ENCODE assay signal across 21 cellular contexts in genomic region chr2:25112113-25112512, GRCh38. TPM values are rescaled to one million over a fixed set of nuclear protein-coding genes. Genes with fewer than 3 reads are reported as not detected.
DNase-seq lines count a peak whose midpoint lies in the region; TF ChIP-seq lines count a peak whose summit lies in the region.
"Had no signal": no experiment of that assay in that cellular context is flagged by ENCODE, and none has a peak within 500 bp of the region (broad histone marks: within the 10 kb centered on the region; RNA-seq: fewer than 3 reads in every experiment).

No MANE protein-coding gene starts in this region.

- no peak for TF ChIP-seq CTCF in neural crest cell (conservative IDR thresholded peaks at IDR 0.05)

- H3K27me3 ChIP-seq in BLaER1, result no peaks in the 10 kb centered on the region
- no peaks in the 10 kb centered on the region for H3K27me3 ChIP-seq in MG63

- no peaks in the 10 kb centered on the region for H3K36me3 ChIP-seq in BLaER1
- no peaks in the 10 kb centered on the region for H3K36me3 ChIP-seq in MG63
- H3K36me3 ChIP-seq: SJSA1 had no signal

- H3K4me3 ChIP-seq in BLaER1 (no peak overlapping the region), MG63 (no peak overlapping the region)
- H3K4me3 ChIP-seq: SJSA1 had no signal

- H3K27me3 Mint-ChIP-seq in neural crest cell (ENCODE audit: low read depth), result no peaks in the 10 kb centered on the region

- H3K4me1 ChIP-seq in BLaER1, result peaks cover 38% of the 10 kb centered on the region
- H3K4me1 ChIP-seq: SJSA1 had no signal

- peak overlapping the region; percentile 63 for H3K4me2 ChIP-seq in BLaER1

- H3K27ac Mint-ChIP-seq in neural crest cell (ENCODE audit: unreplicated experiment), result peak overlapping the region; percentile 71

- H3K9me3 ChIP-seq in BLaER1 (no peaks in the 10 kb centered on the region), MG63 (no peaks in the 10 kb centered on the region)
- H3K9me3 ChIP-seq: SJSA1 had no signal

- no peaks in the 10 kb centered on the region for H3K9me3 Mint-ChIP-seq in neural crest cell

- DNase-seq in NCI-H82 (lab: John Stamatoyannopoulos, UW), result peak; percentile 15
- DNase-seq in NCI-H82 treated with DMSO at 0.1 percent for 48 hours (lab: John Stamatoyannopoulos, UW; ENCODE audit: unreplicated experiment), result no peak
- peak; percentile 23 for DNase-seq in MG63
- no peak for DNase-seq in neural crest cell (ENCODE audit: low read depth, low spot score)
- no peak for DNase-seq in stimulated activated CD4-positive, alpha-beta T cell treated with anti-CD3 and anti-CD28 coated beads, Interleukin-4, amount 100 ng/mL, for 24 hours
- DNase-seq in DMS153 treated with DMSO at 0.1 percent for 48 hours (lab: John Stamatoyannopoulos, UW; ENCODE audit: unreplicated experiment), result no peak
- no peak for DNase-seq in activated CD4-positive, CD25-positive, alpha-beta regulatory T cell treated with anti-CD3 and anti-CD28 coated beads, Interleukin-2, amount 50 U/mL, for 72 hours
- DNase-seq: DMS79, H7, KG1, NCI-H1105 treated with DMSO at 0.1 percent for 48 hours, NCI-H2081, NCI-H2171 treated with DMSO at 0.1 percent for 48 hours, NCI-H524 treated with DMSO at 0.1 percent for 48 hours, OCI-M1, SW 1271 had no signal

- H3K36me3 Mint-ChIP-seq in neural crest cell (ENCODE audit: low read depth), result peaks cover 10% of the 10 kb centered on the region

- H4K20me1 ChIP-seq in BLaER1, result no peaks in the 10 kb centered on the region

- H3K27ac ChIP-seq in BLaER1, result no peak overlapping the region
- H3K27ac ChIP-seq: 22Rv1, HL-60, SJSA1 had no signal

- no peak overlapping the region for H3K9ac ChIP-seq in BLaER1

- no peak overlapping the region for H3K4me3 Mint-ChIP-seq in neural crest cell

- H3K4me1 Mint-ChIP-seq in neural crest cell, result peaks cover 19% of the 10 kb centered on the region

RNA-seq across cellular contexts. Expression of gene POMC, which starts 56.3 kb away (rescaled TPM):
- not detected in 2 replicates for total RNA-seq in MG63 (2014; rRNA removed; shearing (Covaris generic); ENCODE audit: low replicate concordance)
- 0.39 and 0.54 TPM in 2 replicates for total RNA-seq in neural crest cell
- total RNA-seq: HT-29, SJSA1 had no signal

Comparison
In these comparisons a context has a peak if more than half of its experiments do, and no peak if none do; other contexts are left out.
1. DNase-seq: peak in NCI-H82 (single experiment) and MG63 (single experiment); none in NCI-H82 treated with DMSO at 0.1 percent for 48 hours (single experiment), neural crest cell (single experiment), stimulated activated CD4-positive, alpha-beta T cell treated with anti-CD3 and anti-CD28 coated beads, Interleukin-4, amount 100 ng/mL, for 24 hours (single experiment), DMS153 treated with DMSO at 0.1 percent for 48 hours (single experiment) and activated CD4-positive, CD25-positive, alpha-beta regulatory T cell treated with anti-CD3 and anti-CD28 coated beads, Interleukin-2, amount 50 U/mL, for 72 hours (single experiment).